In genomic region chr12:96376865-96377264, GRCh38 we compare ENCODE assay signal across 17 cellular contexts. TPM values are rescaled to one million over a fixed set of nuclear protein-coding genes. Genes with fewer than 3 reads are reported as not detected.
A peak's percentile ranks its signal among the peaks of the same experiment; 100 is the strongest.
DNase-seq lines count a peak whose midpoint lies in the region; ATAC-seq and TF ChIP-seq lines count a peak whose summit lies in the region.
"Had no signal": no experiment of that assay in that cellular context is flagged by ENCODE, and none has a peak within 500 bp of the region (broad histone marks: within the 10 kb centered on the region; RNA-seq: fewer than 3 reads in every experiment).

No MANE protein-coding gene starts in this region.

- H3K36me3 ChIP-seq in Karpas-422 (ENCODE audit: insufficient read depth, low read length) (no peaks in the 10 kb centered on the region), stomach (no peaks in the 10 kb centered on the region)
- no peaks in the 10 kb centered on the region for H3K36me3 ChIP-seq in naive thymus-derived CD4-positive, alpha-beta T cell (ENCODE audit: control insufficient read depth in 2 of 3, insufficient read depth in 3 of 3, low read length in 3 of 3)
- H3K36me3 ChIP-seq: gastroesophageal sphincter, SJCRH30 had no signal

- peak overlapping the region; percentile 48 for H3K9ac ChIP-seq in Karpas-422 (ENCODE audit: low read length)

- H3K9me2 ChIP-seq in Karpas-422 (replicated peaks; ENCODE audit: insufficient read depth, low read length), result no peaks in the 10 kb centered on the region

- H3K4me1 Mint-ChIP-seq in activated T-helper 2 cell treated with anti-CD3 and anti-CD28 coated beads, Interferon-gamma antibody, Interleukin-2, Interleukin-4, amounts not matched to agents 10 μg/mL and 5 μg/mL and 100 μg/mL, durations not matched to agents 14 hours and 24 hours and 36 hours (ENCODE audit: low read depth), result peaks cover 67% of the 10 kb centered on the region
- peaks cover 53 to 94% (median 72%) of the 10 kb centered on the region in 7 donors for H3K4me1 Mint-ChIP-seq in naive thymus-derived CD4-positive, alpha-beta T cell

- peak overlapping the region; percentile 67 for H3K4me2 ChIP-seq in Karpas-422 (ENCODE audit: low read depth, low read length, poor library complexity, severe bottlenecking)

- no peaks in the 10 kb centered on the region for H3K9me3 ChIP-seq in Karpas-422 (ENCODE audit: low read length)
- no peaks in the 10 kb centered on the region for H3K9me3 ChIP-seq in naive thymus-derived CD4-positive, alpha-beta T cell (ENCODE audit: control insufficient read depth in 2 of 3, low read length in 3 of 3)
- no peaks in the 10 kb centered on the region for H3K9me3 ChIP-seq in stomach
- H3K9me3 ChIP-seq: gastroesophageal sphincter, SJCRH30 had no signal

- H3K4me3 ChIP-seq in Karpas-422 (ENCODE audit: low read length), result peak overlapping the region; percentile 44
- peak overlapping the region; percentile 46 for H3K4me3 ChIP-seq in naive thymus-derived CD4-positive, alpha-beta T cell (ENCODE audit: low read length)
- H3K4me3 ChIP-seq in stomach, result no peak overlapping the region
- H3K4me3 ChIP-seq: gastroesophageal sphincter, SJCRH30 had no signal

- H2AFZ ChIP-seq in Karpas-422 (ENCODE audit: low read length), result no peak overlapping the region

- peaks cover 19% of the 10 kb centered on the region for H3K9me3 Mint-ChIP-seq in activated T-helper 2 cell treated with anti-CD3 and anti-CD28 coated beads, Interferon-gamma antibody, Interleukin-2, Interleukin-4, amounts not matched to agents 10 μg/mL and 5 μg/mL and 100 μg/mL, durations not matched to agents 14 hours and 24 hours and 36 hours
- H3K9me3 Mint-ChIP-seq in naive thymus-derived CD4-positive, alpha-beta T cell, result peaks cover 0 to 15% (median 1%) of the 10 kb centered on the region in 11 donors

- intact Hi-C loops in activated T-helper 2 cell treated with anti-CD3 and anti-CD28 coated beads, Interferon-gamma antibody, Interleukin-2, Interleukin-4, amounts not matched to agents 10 μg/mL and 5 μg/mL and 100 μg/mL, durations not matched to agents 14 hours and 24 hours and 36 hours (cut with micrococcal nuclease), result loop anchor here (5.0 kb wide), 1 partner anchor 35 kb away; no protein-coding TSS in a partner anchor
- intact Hi-C loops in naive thymus-derived CD4-positive, alpha-beta T cell (cut with micrococcal nuclease), result loop anchor here (2.0 to 5.0 kb wide), 3 partner anchors 16 to 182 kb away; partner anchors contain the start of gene ELK3 (in 1 of the 2)
- intact Hi-C loops in stomach (cut with DNase I; ENCODE audit: low total_unique reads) (no loop called here), sciatic nerve (cut with DNase I) (no loop called here)

- CTCF ChIA-PET in naive thymus-derived CD4-positive, alpha-beta T cell (lab: Charles Lee), result no interaction called here

- H3K36me3 Mint-ChIP-seq in activated T-helper 2 cell treated with anti-CD3 and anti-CD28 coated beads, Interferon-gamma antibody, Interleukin-2, Interleukin-4, amounts not matched to agents 10 μg/mL and 5 μg/mL and 100 μg/mL, durations not matched to agents 14 hours and 24 hours and 36 hours (ENCODE audit: low read depth), result peaks cover 36% of the 10 kb centered on the region
- H3K36me3 Mint-ChIP-seq in naive thymus-derived CD4-positive, alpha-beta T cell, result peaks cover 0 to 19% (median 5%) of the 10 kb centered on the region in 5 donors
- H3K36me3 Mint-ChIP-seq: naive B cell had no signal

- H3K27me3 ChIP-seq in Karpas-422 (ENCODE audit: low read length) (no peaks in the 10 kb centered on the region), stomach (no peaks in the 10 kb centered on the region)
- no peaks in the 10 kb centered on the region for H3K27me3 ChIP-seq in naive thymus-derived CD4-positive, alpha-beta T cell (ENCODE audit: control insufficient read depth in 2 of 2, insufficient read depth in 2 of 2, low read length in 2 of 2)
- H3K27me3 ChIP-seq: gastroesophageal sphincter, SJCRH30 had no signal

- ATAC-seq in activated CD4-positive, CD25-positive, alpha-beta regulatory T cell treated with anti-CD3 and anti-CD28 coated beads, Interleukin-2, amount 50 U/mL, for 24 hours, result peak; percentile 52 to 67
- ATAC-seq in naive thymus-derived CD4-positive, alpha-beta T cell, result no peak
- no peak for ATAC-seq in sciatic nerve
- ATAC-seq: gastroesophageal sphincter had no signal

- no peak for TF ChIP-seq EP300 in stomach (IDR thresholded peaks at IDR 0.05)

- H3K27me3 Mint-ChIP-seq in activated T-helper 2 cell treated with anti-CD3 and anti-CD28 coated beads, Interferon-gamma antibody, Interleukin-2, Interleukin-4, amounts not matched to agents 10 μg/mL and 5 μg/mL and 100 μg/mL, durations not matched to agents 14 hours and 24 hours and 36 hours (ENCODE audit: low read depth), result no peaks in the 10 kb centered on the region
- no peaks in the 10 kb centered on the region for H3K27me3 Mint-ChIP-seq in naive thymus-derived CD4-positive, alpha-beta T cell
- H3K27me3 Mint-ChIP-seq: memory B cell, naive B cell had no signal

- DNase-seq in activated CD4-positive, CD25-positive, alpha-beta regulatory T cell treated with anti-CD3 and anti-CD28 coated beads, Interleukin-2, amount 50 U/mL, for 72 hours, result no peak
- DNase-seq in Karpas-422 (no peak), NCI-H1092 treated with DMSO at 0.1 percent for 48 hours (lab: John Stamatoyannopoulos, UW) (no peak), stomach (no peak), sciatic nerve (ENCODE audit: low spot score) (no peak)
- no peak for DNase-seq in activated T-helper 2 cell treated with anti-CD3 and anti-CD28 coated beads, Interferon-gamma antibody, Interleukin-2, Interleukin-4, amounts not matched to agents 10 μg/mL and 5 μg/mL and 100 μg/mL, durations not matched to agents 14 hours and 24 hours and 36 hours (ENCODE audit: low spot score)
- DNase-seq in naive thymus-derived CD4-positive, alpha-beta T cell, result no peak
- DNase-seq: GF-D8; kidney glomerular epithelial cell; naive B cell; NCI-H146; NCI-H774; SJCRH30; stimulated activated CD4-positive, alpha-beta T cell treated with anti-CD3 and anti-CD28 coated beads, Interleukin-2, amount 100 ng/mL, for 24 hours had no signal

- peaks cover 11% of the 10 kb centered on the region; the same call in 1 of the 2 replicates for H4K20me1 ChIP-seq in Karpas-422 (ENCODE audit: insufficient read depth, low read depth, low read length)

- H3K4me3 Mint-ChIP-seq in activated T-helper 2 cell treated with anti-CD3 and anti-CD28 coated beads, Interferon-gamma antibody, Interleukin-2, Interleukin-4, amounts not matched to agents 10 μg/mL and 5 μg/mL and 100 μg/mL, durations not matched to agents 14 hours and 24 hours and 36 hours (ENCODE audit: low read depth), result no peak overlapping the region
- H3K4me3 Mint-ChIP-seq in naive thymus-derived CD4-positive, alpha-beta T cell, result peak overlapping the region in 8 of 10 donors; percentile 37 to 91 (median 72)

- H3K79me2 ChIP-seq in Karpas-422 (ENCODE audit: low read length), result peaks cover 97% of the 10 kb centered on the region

- H3K27ac Mint-ChIP-seq in activated T-helper 2 cell treated with anti-CD3 and anti-CD28 coated beads, Interferon-gamma antibody, Interleukin-2, Interleukin-4, amounts not matched to agents 10 μg/mL and 5 μg/mL and 100 μg/mL, durations not matched to agents 14 hours and 24 hours and 36 hours, result peak overlapping the region; percentile 33
- peak overlapping the region; percentile 33 to 99 (median 97) for H3K27ac Mint-ChIP-seq in naive thymus-derived CD4-positive, alpha-beta T cell

- peaks cover 68% of the 10 kb centered on the region for H3K4me1 ChIP-seq in Karpas-422 (ENCODE audit: low read length)
- peaks cover 48 to 75% of the 10 kb centered on the region in 2 donors for H3K4me1 ChIP-seq in naive thymus-derived CD4-positive, alpha-beta T cell (ENCODE audit: control insufficient read depth in 2 of 2, insufficient read depth in 2 of 2, low read length in 2 of 2)
- H3K4me1 ChIP-seq in stomach, result peaks cover 23 to 89% (median 36%) of the 10 kb centered on the region in 4 donors
- H3K4me1 ChIP-seq: SJCRH30 had no signal

- POLR2A ChIA-PET in naive thymus-derived CD4-positive, alpha-beta T cell (lab: Charles Lee), result interaction anchor here (1.0 to 4.5 kb wide), 2 partner anchors 23 to 29 kb away, joined by 3 to 32 read pairs; partner anchors contain the start of gene CDK17

- peak overlapping the region; percentile 90 for H3K27ac ChIP-seq in Karpas-422 (ENCODE audit: low read length)
- H3K27ac ChIP-seq in naive thymus-derived CD4-positive, alpha-beta T cell (ENCODE audit: low read depth, low read length), result peak overlapping the region; percentile 72
- H3K27ac ChIP-seq in stomach, result no peak overlapping the region
- H3K27ac ChIP-seq: gastroesophageal sphincter, SJCRH30 had no signal

- TF ChIP-seq POLR2A in stomach (IDR thresholded peaks at IDR 0.05), result no peak

- no peak for TF ChIP-seq CTCF in stomach (IDR thresholded peaks at IDR 0.05)

RNA-seq across cellular contexts. Expression of gene CDK17, which starts 23.4 kb away (rescaled TPM):
- 35.6 and 71.2 TPM in 2 replicates for total RNA-seq in Karpas-422 (2014; rRNA removed; shearing (Covaris generic); ENCODE audit: low replicate concordance)
- total RNA-seq in activated T-helper 2 cell treated with anti-CD3 and anti-CD28 coated beads, Interferon-gamma antibody, Interleukin-2, Interleukin-4, amounts not matched to agents 10 μg/mL and 5 μg/mL and 100 μg/mL, durations not matched to agents 14 hours and 24 hours and 36 hours, result 34.7 and 37.6 TPM in 2 replicates
- total RNA-seq in naive thymus-derived CD4-positive, alpha-beta T cell, result 100 to 1,000 TPM in 2 of 5 experiments, 10 to 100 TPM in 3; 39.7 to 112 (median 67.9) TPM
- 10 to 100 TPM; 30.0 to 50.8 TPM for polyA plus RNA-seq in naive thymus-derived CD4-positive, alpha-beta T cell
- total RNA-seq in stomach (100 to 1,000 TPM in 2 of 5 donors, 10 to 100 TPM in 3; 33.3 to 137 (median 92.7) TPM), sciatic nerve (77.6 TPM)
- polyA plus RNA-seq in stomach, result 1 to 10 TPM; 5.4 to 7.9 (median 7.8) TPM

Comparison
In these comparisons a context has a peak if more than half of its experiments do, and no peak if none do; other contexts are left out.
1. ATAC-seq: peak in activated CD4-positive, CD25-positive, alpha-beta regulatory T cell treated with anti-CD3 and anti-CD28 coated beads, Interleukin-2, amount 50 U/mL, for 24 hours (2 of 2); none in naive thymus-derived CD4-positive, alpha-beta T cell (single experiment) and sciatic nerve (single experiment).
2. H3K27ac ChIP-seq: peak in Karpas-422 (single experiment) and naive thymus-derived CD4-positive, alpha-beta T cell (single experiment); none in stomach (0 of 5).
3. H3K4me3 ChIP-seq: peak in Karpas-422 (single experiment) and naive thymus-derived CD4-positive, alpha-beta T cell (single experiment); none in stomach (0 of 4).
4. intact Hi-C loops: an anchor here in activated T-helper 2 cell treated with anti-CD3 and anti-CD28 coated beads, Interferon-gamma antibody, Interleukin-2, Interleukin-4, amounts not matched to agents 10 μg/mL and 5 μg/mL and 100 μg/mL, durations not matched to agents 14 hours and 24 hours and 36 hours (5.0 kb wide) and naive thymus-derived CD4-positive, alpha-beta T cell (2.0 to 5.0 kb wide); none called in stomach and sciatic nerve.